ENCODE assay signal across 21 cellular contexts in the genomic region with DNA sequence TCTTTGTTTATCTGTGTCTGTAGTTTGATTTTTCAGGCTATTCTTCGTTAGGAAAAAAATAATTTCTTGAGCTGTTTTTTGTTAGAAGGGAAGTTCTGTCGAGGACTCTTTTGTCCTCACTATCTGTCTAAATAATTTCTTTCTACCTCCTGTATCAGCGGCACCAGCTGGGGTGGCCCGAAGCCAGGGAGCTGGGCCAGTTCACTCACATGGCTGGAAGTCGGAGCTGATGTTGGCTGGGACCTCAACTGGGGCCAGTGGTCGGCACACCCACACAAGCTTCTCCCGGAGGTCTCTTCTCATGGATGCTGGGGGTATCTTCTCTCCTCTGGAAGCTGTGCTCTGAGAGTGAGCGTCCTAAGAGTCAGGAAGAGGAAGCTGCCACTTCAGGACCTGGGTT. TPM values are rescaled to one million over a fixed set of nuclear protein-coding genes. Genes with fewer than 3 reads are reported as not detected.
A peak's percentile ranks its signal among the peaks of the same experiment; 100 is the strongest.
DNase-seq lines count a peak whose midpoint lies in the region; ATAC-seq, FAIRE-seq and TF ChIP-seq lines count a peak whose summit lies in the region.
"Had no signal": no experiment of that assay in that cellular context is flagged by ENCODE, and none has a peak within 500 bp of the region (broad histone marks: within the 10 kb centered on the region; RNA-seq: fewer than 3 reads in every experiment).

No MANE protein-coding gene starts in this region.

- 37 to 39% methylated on average over 8 of the region's 8 CpGs for WGBS in pancreas, 2 donors

- H3K27me3 ChIP-seq in BLaER1 treated with 17β-estradiol and CSF1 and Interleukin-3, amounts not matched to agents 10 nM and 100 nM, result no peaks in the 10 kb centered on the region
- H3K27me3 ChIP-seq in GM23338 (ENCODE audit: insufficient read depth) (no peaks in the 10 kb centered on the region), left ventricle myocardium inferior (ENCODE audit: low read depth) (no peaks in the 10 kb centered on the region), pancreas (no peaks in the 10 kb centered on the region)
- H3K27me3 ChIP-seq: MG63 had no signal

- no peaks in the 10 kb centered on the region for H3K36me3 Mint-ChIP-seq in GM23338 (ENCODE audit: low read depth)

- H2AFZ ChIP-seq in GM23338, result 0 out of 2 replicates have a peak overlapping the region, but pooled peaks have one; percentile 18

- FAIRE-seq in pancreas (lab: Jason Lieb, UNC), result no peak

- intact Hi-C loops in left ventricle myocardium inferior (cut with micrococcal nuclease), result no loop called here
- intact Hi-C loops in pancreas (cut with DNase I), result no loop called here

- H3K4me3 Mint-ChIP-seq in GM23338, result no peak overlapping the region
- H3K4me3 Mint-ChIP-seq: HFFc6 had no signal

- H3K27me3 Mint-ChIP-seq in GM23338 (ENCODE audit: insufficient read depth, low read depth, poor library complexity), result no peaks in the 10 kb centered on the region

- H3K9ac ChIP-seq in BLaER1 treated with 17β-estradiol and CSF1 and Interleukin-3, amounts not matched to agents 10 nM and 100 nM, result peak overlapping the region in 1 of 11 experiments; percentile 34; a peak in 1 of 22 replicates

- no peaks in the 10 kb centered on the region for H3K4me1 Mint-ChIP-seq in GM23338

- H3K4me2 ChIP-seq in BLaER1 treated with 17β-estradiol and CSF1 and Interleukin-3, amounts not matched to agents 10 nM and 100 nM, result peak overlapping the region in 7 of 11 experiments; percentile 0 to 88 (median 60); a peak in 11 of 22 replicates
- no peak overlapping the region for H3K4me2 ChIP-seq in GM23338

- H3K36me3 ChIP-seq in BLaER1 treated with 17β-estradiol and CSF1 and Interleukin-3, amounts not matched to agents 10 nM and 100 nM, result no peaks in the 10 kb centered on the region
- H3K36me3 ChIP-seq in GM23338 (ENCODE audit: insufficient read depth), result no peaks in the 10 kb centered on the region
- no peaks in the 10 kb centered on the region for H3K36me3 ChIP-seq in left ventricle myocardium inferior
- H3K36me3 ChIP-seq in pancreas, result no peaks in the 10 kb centered on the region
- H3K36me3 ChIP-seq: MG63 had no signal

- ATAC-seq in GM23338 (no peak), pancreas (peak in 3 of 4 donors; percentile 13 to 55 (median 37)), GM18520 (IDR thresholded peaks at IDR 0.05; ENCODE audit: unreplicated experiment) (no peak)
- ATAC-seq: SK-N-SH treated with all-trans-retinoic acid at 6 μM for 48 hours had no signal

- no peaks in the 10 kb centered on the region for H3K9me2 ChIP-seq in GM23338 (ENCODE audit: insufficient read depth)

- DNase-seq in GM23338 (ENCODE audit: low spot score), result no peak
- peak; percentile 57 for DNase-seq in left ventricle myocardium inferior
- no peak for DNase-seq in pancreas
- DNase-seq in caudate nucleus (lab: John Stamatoyannopoulos, UW), result no peak
- no peak for DNase-seq in KG1 (lab: John Stamatoyannopoulos, UW)
- DNase-seq: ACHN, DND-41, H7, HFFc6, IMR-90, MG63, NCI-H1105, NCI-H1694, NCI-H2081 treated with DMSO at 0.1 percent for 48 hours, NCI-H446 treated with DMSO at 0.1 percent for 48 hours, NCI-H69, SIG-M5 had no signal

- no peaks in the 10 kb centered on the region for H3K9me3 Mint-ChIP-seq in GM23338
- H3K9me3 Mint-ChIP-seq: HFFc6 had no signal

- no peaks in the 10 kb centered on the region for H3F3A ChIP-seq in GM23338 (replicated peaks; ENCODE audit: low read depth)

- H3K27ac Mint-ChIP-seq in GM23338, result no peak overlapping the region
- H3K27ac Mint-ChIP-seq: HFFc6 had no signal

- H3K4me3 ChIP-seq in BLaER1 treated with 17β-estradiol and CSF1 and Interleukin-3, amounts not matched to agents 10 nM and 100 nM, result no peak overlapping the region
- no peak overlapping the region for H3K4me3 ChIP-seq in GM23338
- H3K4me3 ChIP-seq in left ventricle myocardium inferior, result no peak overlapping the region
- H3K4me3 ChIP-seq in pancreas, result no peak overlapping the region
- H3K4me3 ChIP-seq: MG63 had no signal

- TF ChIP-seq CTCF in GM23338 (conservative IDR thresholded peaks at IDR 0.05; ENCODE audit: low read depth in 2 of 2), result no peak
- no peak for TF ChIP-seq CTCF in left ventricle myocardium inferior (IDR thresholded peaks at IDR 0.05; ENCODE audit: borderline replicate concordance)
- TF ChIP-seq CTCF in pancreas (IDR thresholded peaks at IDR 0.05), result no peak

- peaks cover 0 to 8% (median 3%) of the 10 kb centered on the region in 11 experiments; a peak in 12 of 22 replicates for H3K9me3 ChIP-seq in BLaER1 treated with 17β-estradiol and CSF1 and Interleukin-3, amounts not matched to agents 10 nM and 100 nM (replicated peaks in 1 of 11)
- H3K9me3 ChIP-seq in left ventricle myocardium inferior (replicated peaks) (no peaks in the 10 kb centered on the region), pancreas (no peaks in the 10 kb centered on the region)
- H3K9me3 ChIP-seq: MG63 had no signal

- H3K79me2 ChIP-seq in GM23338 (replicated peaks; ENCODE audit: insufficient read depth), result no peaks in the 10 kb centered on the region

- no peaks in the 10 kb centered on the region for H4K20me1 ChIP-seq in BLaER1 treated with 17β-estradiol and CSF1 and Interleukin-3, amounts not matched to agents 10 nM and 100 nM
- H4K20me1 ChIP-seq in GM23338 (replicated peaks; ENCODE audit: insufficient read depth), result no peaks in the 10 kb centered on the region

- peaks cover 14 to 56% (median 32%) of the 10 kb centered on the region in 10 experiments for H3K4me1 ChIP-seq in BLaER1 treated with 17β-estradiol and CSF1 and Interleukin-3, amounts not matched to agents 10 nM and 100 nM
- H3K4me1 ChIP-seq in GM23338 (ENCODE audit: insufficient read depth) (no peaks in the 10 kb centered on the region), left ventricle myocardium inferior (peaks cover 9% of the 10 kb centered on the region), pancreas (peaks cover 0 to 3% (median 0%) of the 10 kb centered on the region in 3 donors)

- peak overlapping the region in 3 of 11 experiments; percentile 37 to 65 (median 41); a peak in 5 of 22 replicates for H3K27ac ChIP-seq in BLaER1 treated with 17β-estradiol and CSF1 and Interleukin-3, amounts not matched to agents 10 nM and 100 nM
- H3K27ac ChIP-seq in GM23338 (ENCODE audit: low read depth), result no peak overlapping the region
- H3K27ac ChIP-seq in left ventricle myocardium inferior (replicated peaks), result no peak overlapping the region
- H3K27ac ChIP-seq in pancreas, result no peak overlapping the region
- no peak overlapping the region for H3K27ac ChIP-seq in caudate nucleus (ENCODE audit: low read depth, low read length)
- H3K27ac ChIP-seq: C4-2B had no signal

TF ChIP-seq in GM23338, 12 proteins besides CTCF, POLR2A, EP300 and RAD21:
- TF ChIP-seq JUNB (IDR thresholded peaks at IDR 0.05; ENCODE audit: unreplicated experiment) (no peak), EZH2 (IDR thresholded peaks at IDR 0.05; ENCODE audit: low read depth, unreplicated experiment) (no peak), ZNF114 (CRISPR knock-in tag; IDR thresholded peaks at IDR 0.05) (no peak), POLR2AphosphoS5 (IDR thresholded peaks at IDR 0.05; ENCODE audit: low read depth) (no peak), EZH2phosphoT487 (IDR thresholded peaks at IDR 0.05; ENCODE audit: unreplicated experiment) (no peak), CREB1 (CRISPR knock-in tag; IDR thresholded peaks at IDR 0.05; ENCODE audit: low read depth) (no peak), ZNF331 (CRISPR knock-in tag; IDR thresholded peaks at IDR 0.05; ENCODE audit: low read depth) (no peak)
- TF ChIP-seq, protein P1, sequence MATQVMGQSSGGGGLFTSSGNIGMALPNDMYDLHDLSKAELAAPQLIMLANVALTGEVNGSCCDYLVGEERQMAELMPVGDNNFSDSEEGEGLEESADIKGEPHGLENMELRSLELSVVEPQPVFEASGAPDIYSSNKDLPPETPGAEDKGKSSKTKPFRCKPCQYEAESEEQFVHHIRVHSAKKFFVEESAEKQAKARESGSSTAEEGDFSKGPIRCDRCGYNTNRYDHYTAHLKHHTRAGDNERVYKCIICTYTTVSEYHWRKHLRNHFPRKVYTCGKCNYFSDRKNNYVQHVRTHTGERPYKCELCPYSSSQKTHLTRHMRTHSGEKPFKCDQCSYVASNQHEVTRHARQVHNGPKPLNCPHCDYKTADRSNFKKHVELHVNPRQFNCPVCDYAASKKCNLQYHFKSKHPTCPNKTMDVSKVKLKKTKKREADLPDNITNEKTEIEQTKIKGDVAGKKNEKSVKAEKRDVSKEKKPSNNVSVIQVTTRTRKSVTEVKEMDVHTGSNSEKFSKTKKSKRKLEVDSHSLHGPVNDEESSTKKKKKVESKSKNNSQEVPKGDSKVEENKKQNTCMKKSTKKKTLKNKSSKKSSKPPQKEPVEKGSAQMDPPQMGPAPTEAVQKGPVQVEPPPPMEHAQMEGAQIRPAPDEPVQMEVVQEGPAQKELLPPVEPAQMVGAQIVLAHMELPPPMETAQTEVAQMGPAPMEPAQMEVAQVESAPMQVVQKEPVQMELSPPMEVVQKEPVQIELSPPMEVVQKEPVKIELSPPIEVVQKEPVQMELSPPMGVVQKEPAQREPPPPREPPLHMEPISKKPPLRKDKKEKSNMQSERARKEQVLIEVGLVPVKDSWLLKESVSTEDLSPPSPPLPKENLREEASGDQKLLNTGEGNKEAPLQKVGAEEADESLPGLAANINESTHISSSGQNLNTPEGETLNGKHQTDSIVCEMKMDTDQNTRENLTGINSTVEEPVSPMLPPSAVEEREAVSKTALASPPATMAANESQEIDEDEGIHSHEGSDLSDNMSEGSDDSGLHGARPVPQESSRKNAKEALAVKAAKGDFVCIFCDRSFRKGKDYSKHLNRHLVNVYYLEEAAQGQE (IDR thresholded peaks at IDR 0.05; ENCODE audit: unreplicated experiment), result no peak
TF ChIP-seq in GM23338: peak in this region for 0.

RNA-seq across cellular contexts. Expression of gene PDIA6, which starts 8.0 kb away (rescaled TPM):
- total RNA-seq in GM23338 (2014; rRNA removed; shearing (Covaris generic)), result 374 and 382 TPM in 2 replicates
- polyA plus RNA-seq in GM23338 (2016; fragmentation: Nextera tagmentation; extraction: Ambion mirVana) (284 and 331 TPM in 2 replicates), pancreas (10 to 100 TPM; 33.7 to 96.0 TPM)
- total RNA-seq in left ventricle myocardium inferior (107 TPM), pancreas (100 to 1,000 TPM in 5 of 6 donors, 10 to 100 TPM in 1; 86.5 to 201 (median 152) TPM)

Comparison
In these comparisons a context has a peak if more than half of its experiments do, and no peak if none do; other contexts are left out.
1. ATAC-seq: peak in pancreas (3 of 4); none in GM23338 (single experiment) and GM18520 (single experiment).